In the genomic region with DNA sequence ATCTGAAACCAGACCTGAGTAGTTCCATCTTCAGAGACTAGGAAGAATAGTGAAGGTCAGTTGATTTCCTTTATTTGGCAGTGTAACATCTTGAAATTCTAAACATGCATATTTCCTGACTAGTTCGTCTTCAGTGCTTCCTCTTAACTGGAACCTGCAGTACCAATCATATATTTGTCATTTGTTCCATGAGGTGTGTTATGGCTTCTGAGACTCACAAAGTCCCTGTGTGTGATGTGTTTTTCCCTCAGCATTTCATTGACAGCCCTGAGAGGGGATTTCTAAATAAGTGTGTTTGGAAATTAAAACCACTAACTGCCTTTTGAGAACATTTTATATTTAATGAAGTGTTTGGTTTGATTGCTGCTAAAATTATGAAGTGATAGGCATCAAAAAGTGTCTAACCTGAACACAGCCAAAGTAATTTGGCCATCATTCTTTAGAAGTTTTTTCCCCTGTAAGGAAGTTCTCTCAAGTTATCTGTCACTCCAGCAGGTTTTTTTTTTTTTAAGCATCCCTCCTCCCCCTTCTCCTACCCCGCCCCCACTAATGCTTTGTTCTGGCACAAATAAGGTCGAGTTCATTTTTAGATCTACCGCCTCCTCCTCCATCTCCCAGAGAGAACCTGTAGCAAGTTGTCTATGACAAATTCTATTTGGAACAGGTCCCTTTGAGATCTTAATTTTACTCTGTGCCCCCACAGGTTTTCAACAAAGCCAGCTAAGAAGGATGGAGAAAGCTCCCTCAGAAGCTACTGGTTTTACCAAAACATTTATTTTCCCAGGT, we compare ENCODE assay signal across 15 cellular contexts.
DNase-seq lines count a peak whose midpoint lies in the region; ATAC-seq, FAIRE-seq and TF ChIP-seq lines count a peak whose summit lies in the region.
"Had no signal": no experiment of that assay in that cellular context is flagged by ENCODE, and none has a peak within 500 bp of the region (broad histone marks: within the 10 kb centered on the region; RNA-seq: fewer than 3 reads in every experiment).

No MANE protein-coding gene starts in this region.

- peak; percentile 15 to 31 for DNase-seq in activated CD4-positive, alpha-beta T cell treated with anti-CD3 and anti-CD28 coated beads for 24 hours (ENCODE audit: low read depth in 2 of 2)
- DNase-seq in activated CD4-positive, alpha-beta T cell treated with anti-CD3 and anti-CD28 coated beads for 1 hour = no peak
- DNase-seq in activated CD8-positive, alpha-beta T cell treated with anti-CD3 and anti-CD28 coated beads for 36 hours = peak; percentile 66
- DNase-seq in memory B cell (ENCODE audit: low spot score in 2 of 2) = no peak
- peak in 2 of 3 experiments; percentile 28 to 32 for DNase-seq in stimulated activated CD4-positive, alpha-beta T cell treated with anti-CD3 and anti-CD28 coated beads, TNF-alpha, amount 100 ng/mL, for 24 hours (ENCODE audit: low read depth in 3 of 3)
- DNase-seq in HTR-8/SVneo (ENCODE audit: insufficient read length, low spot score) = no peak
- no peak for DNase-seq in erythroblast (lab: John Stamatoyannopoulos, UW)
- DNase-seq in dedifferentiated amniotic fluid mesenchymal stem cell (ENCODE audit: extremely low spot score) = no peak
- DNase-seq: amniotic stem cell, Kasumi-1, NCI-H1436, NCI-H226 had no signal

- intact Hi-C loops in activated CD8-positive, alpha-beta T cell treated with anti-CD3 and anti-CD28 coated beads for 36 hours (cut with micrococcal nuclease) = no loop called here

- TF ChIP-seq CTCF in activated CD8-positive, alpha-beta T cell treated with anti-CD3 and anti-CD28 coated beads for 36 hours (IDR thresholded peaks at IDR 0.05) = no peak

- CTCF ChIA-PET in activated CD8-positive, alpha-beta T cell treated with anti-CD3 and anti-CD28 coated beads for 36 hours (lab: Charles Lee) = interaction anchor here (0.9 to 2.7 kb wide), 5 partner anchors 60 to 185 kb away, joined by 3 to 11 read pairs (median 4); no protein-coding TSS in a partner anchor

- TF ChIP-seq POLR2A in erythroblast (IDR thresholded peaks at IDR 0.05; ENCODE audit: low read length) = no peak

- peak overlapping the region; percentile 95 for H3K27ac Mint-ChIP-seq in activated CD8-positive, alpha-beta T cell treated with anti-CD3 and anti-CD28 coated beads for 36 hours
- H3K27ac Mint-ChIP-seq in memory B cell = peak overlapping the region; percentile 24
- H3K27ac Mint-ChIP-seq: progenitor cell of endocrine pancreas had no signal

- H3K4me3 Mint-ChIP-seq in activated CD8-positive, alpha-beta T cell treated with anti-CD3 and anti-CD28 coated beads for 36 hours = peak overlapping the region; percentile 63
- no peak overlapping the region for H3K4me3 Mint-ChIP-seq in memory B cell
- H3K4me3 Mint-ChIP-seq: CD14-positive monocyte had no signal

- peaks cover 11% of the 10 kb centered on the region for H3K36me3 Mint-ChIP-seq in activated CD8-positive, alpha-beta T cell treated with anti-CD3 and anti-CD28 coated beads for 36 hours (ENCODE audit: low read depth)
- H3K36me3 Mint-ChIP-seq in memory B cell = peaks cover 9% of the 10 kb centered on the region

- no peaks in the 10 kb centered on the region for H3K9me3 Mint-ChIP-seq in activated CD8-positive, alpha-beta T cell treated with anti-CD3 and anti-CD28 coated beads for 36 hours
- H3K9me3 Mint-ChIP-seq in memory B cell = no peaks in the 10 kb centered on the region
- H3K9me3 Mint-ChIP-seq: CD14-positive monocyte had no signal

- no peaks in the 10 kb centered on the region for H3K27me3 Mint-ChIP-seq in activated CD8-positive, alpha-beta T cell treated with anti-CD3 and anti-CD28 coated beads for 36 hours
- H3K27me3 Mint-ChIP-seq in memory B cell = no peaks in the 10 kb centered on the region
- H3K27me3 Mint-ChIP-seq: progenitor cell of endocrine pancreas had no signal

- POLR2A ChIA-PET in activated CD8-positive, alpha-beta T cell treated with anti-CD3 and anti-CD28 coated beads for 36 hours (lab: Charles Lee) = interaction anchor here (1.0 to 2.5 kb wide), 4 partner anchors 62 to 149 kb away, joined by 3 to 9 read pairs (median 4); a partner anchor contains a TSS

- H3K4me1 Mint-ChIP-seq in activated CD8-positive, alpha-beta T cell treated with anti-CD3 and anti-CD28 coated beads for 36 hours (ENCODE audit: low read depth) = peaks cover 56% of the 10 kb centered on the region
- H3K4me1 Mint-ChIP-seq in memory B cell = no peaks in the 10 kb centered on the region
- H3K4me1 Mint-ChIP-seq: CD14-positive monocyte had no signal

- peak; percentile 88 for ATAC-seq in activated CD8-positive, alpha-beta T cell treated with anti-CD3 and anti-CD28 coated beads for 36 hours
- ATAC-seq in memory B cell (ENCODE audit: low read depth) = no peak
- ATAC-seq: gastroesophageal sphincter had no signal

- FAIRE-seq in HTR-8/SVneo (lab: Jason Lieb, UNC) = no peak

Comparison
In these comparisons a context has a peak if more than half of its experiments do, and no peak if none do; other contexts are left out.
1. DNase-seq: peak in activated CD4-positive, alpha-beta T cell treated with anti-CD3 and anti-CD28 coated beads for 24 hours (2 of 2), activated CD8-positive, alpha-beta T cell treated with anti-CD3 and anti-CD28 coated beads for 36 hours (single experiment) and stimulated activated CD4-positive, alpha-beta T cell treated with anti-CD3 and anti-CD28 coated beads, TNF-alpha, amount 100 ng/mL, for 24 hours (2 of 3); none in activated CD4-positive, alpha-beta T cell treated with anti-CD3 and anti-CD28 coated beads for 1 hour (single experiment), memory B cell (0 of 2), HTR-8/SVneo (single experiment), erythroblast (0 of 2) and dedifferentiated amniotic fluid mesenchymal stem cell (single experiment).